Comparison of ENCODE assay signal across 2 cellular contexts in genomic region chr6:53536561-53536960, GRCh38.
TF ChIP-seq lines count a peak whose summit lies in the region.

No MANE protein-coding gene starts in this region.

TF ChIP-seq in IMR-90, 13 proteins besides CTCF, POLR2A, EP300 and RAD21:
- no peak for TF ChIP-seq BHLHE40 (IDR thresholded peaks at IDR 0.05; ENCODE audit: low read depth, low read length)
- no peak for TF ChIP-seq NFE2L2 (IDR thresholded peaks at IDR 0.05; ENCODE audit: low read depth, low read length)
- TF ChIP-seq RCOR1 (IDR thresholded peaks at IDR 0.05; ENCODE audit: insufficient replicate concordance, low read length), result no peak
TF ChIP-seq in IMR-90: peak in this region for 0.

TF ChIP-seq in GM12878, 131 proteins besides CTCF, POLR2A, EP300 and RAD21:
- TF ChIP-seq FOS (IDR thresholded peaks at IDR 0.05; ENCODE audit: borderline replicate concordance, extremely low read depth, insufficient read length) (no peak), PAX8 (IDR thresholded peaks at IDR 0.05) (no peak), NKRF (conservative IDR thresholded peaks at IDR 0.05) (no peak), BMI1 (IDR thresholded peaks at IDR 0.05; ENCODE audit: borderline replicate concordance) (no peak), SPI1 (IDR thresholded peaks at IDR 0.05; ENCODE audit: borderline replicate concordance, insufficient read depth, low read depth, low read length) (no peak), ZSCAN29 (IDR thresholded peaks at IDR 0.05) (no peak), HDGF (IDR thresholded peaks at IDR 0.05) (no peak)
